Comparison of ENCODE assay signal across 15 cellular contexts in the genomic region with DNA sequence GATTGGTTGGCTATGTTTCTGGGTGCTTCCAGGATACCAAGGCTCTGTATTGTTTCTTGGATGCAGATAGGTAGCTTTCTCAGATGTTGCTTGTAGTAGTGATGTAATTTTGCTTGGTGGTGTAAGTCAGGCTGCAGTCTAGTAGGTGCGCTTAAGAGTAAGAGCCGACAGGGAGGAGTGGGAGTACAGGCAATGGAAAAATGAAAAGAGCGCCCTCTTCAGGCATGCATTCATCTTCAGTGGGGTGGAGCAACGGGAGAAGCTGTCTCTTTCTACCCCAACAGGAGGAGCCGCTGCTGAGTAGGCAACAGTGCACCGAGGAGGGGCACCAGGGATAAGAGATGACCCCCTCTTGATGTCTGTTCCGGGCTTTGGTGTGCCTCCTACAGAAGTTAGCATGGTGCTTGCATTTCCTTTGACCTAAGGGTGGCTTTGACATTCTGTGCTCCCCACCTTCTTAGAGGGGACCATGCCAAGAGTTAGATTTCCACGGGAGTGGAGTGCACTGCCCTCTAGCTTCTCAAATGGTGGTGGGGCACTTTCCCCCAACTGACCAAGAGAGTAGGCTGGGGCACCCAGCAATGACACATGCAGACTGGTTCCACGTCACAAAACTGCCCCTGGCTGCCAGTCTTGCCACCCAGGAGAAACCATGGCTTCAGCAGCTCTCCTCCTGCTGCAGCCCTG. TPM values are rescaled to one million over a fixed set of nuclear protein-coding genes. Genes with fewer than 3 reads are reported as not detected.
A peak's percentile ranks its signal among the peaks of the same experiment; 100 is the strongest.
DNase-seq lines count a peak whose midpoint lies in the region; ATAC-seq and TF ChIP-seq lines count a peak whose summit lies in the region.
"Had no signal": no experiment of that assay in that cellular context is flagged by ENCODE, and none has a peak within 500 bp of the region (broad histone marks: within the 10 kb centered on the region; RNA-seq: fewer than 3 reads in every experiment).

No MANE protein-coding gene starts in this region.

- TF ChIP-seq CTCF in choroid plexus epithelial cell (conservative IDR thresholded peaks at IDR 0.05; ENCODE audit: low read depth, low read length) = peak; percentile 9
- no peak for TF ChIP-seq CTCF in omental fat pad (IDR thresholded peaks at IDR 0.05)
- TF ChIP-seq CTCF in vagina (IDR thresholded peaks at IDR 0.05) = no peak

- H3K27ac Mint-ChIP-seq in stimulated activated naive CD8-positive, alpha-beta T cell treated with anti-CD3 and anti-CD28 coated beads, Interleukin-15, amount 100 ng/mL, for 72 hours = no peak overlapping the region
- H3K27ac Mint-ChIP-seq in activated T-helper 2 cell treated with anti-CD3 and anti-CD28 coated beads, Interferon-gamma antibody, Interleukin-2, Interleukin-4, amounts not matched to agents 10 μg/mL and 5 μg/mL and 100 μg/mL, durations not matched to agents 14 hours and 24 hours and 36 hours = no peak overlapping the region

- H3K27ac ChIP-seq in vagina = no peak overlapping the region
- H3K27ac ChIP-seq: breast epithelium had no signal

- no peak overlapping the region for H3K4me3 Mint-ChIP-seq in stimulated activated naive CD8-positive, alpha-beta T cell treated with anti-CD3 and anti-CD28 coated beads, Interleukin-15, amount 100 ng/mL, for 72 hours
- H3K4me3 Mint-ChIP-seq in activated T-helper 2 cell treated with anti-CD3 and anti-CD28 coated beads, Interferon-gamma antibody, Interleukin-2, Interleukin-4, amounts not matched to agents 10 μg/mL and 5 μg/mL and 100 μg/mL, durations not matched to agents 14 hours and 24 hours and 36 hours (ENCODE audit: low read depth) = no peak overlapping the region

- intact Hi-C loops in activated T-helper 2 cell treated with anti-CD3 and anti-CD28 coated beads, Interferon-gamma antibody, Interleukin-2, Interleukin-4, amounts not matched to agents 10 μg/mL and 5 μg/mL and 100 μg/mL, durations not matched to agents 14 hours and 24 hours and 36 hours (cut with micrococcal nuclease) = no loop called here
- intact Hi-C loops in vagina (cut with DNase I) = no loop called here

- no peaks in the 10 kb centered on the region for H3K36me3 ChIP-seq in vagina
- H3K36me3 ChIP-seq: breast epithelium had no signal

- H3K4me1 ChIP-seq in vagina = no peaks in the 10 kb centered on the region
- H3K4me1 ChIP-seq: breast epithelium had no signal

- H3K27me3 Mint-ChIP-seq in stimulated activated naive CD8-positive, alpha-beta T cell treated with anti-CD3 and anti-CD28 coated beads, Interleukin-15, amount 100 ng/mL, for 72 hours = peaks cover 39% of the 10 kb centered on the region
- peaks cover 27% of the 10 kb centered on the region for H3K27me3 Mint-ChIP-seq in activated T-helper 2 cell treated with anti-CD3 and anti-CD28 coated beads, Interferon-gamma antibody, Interleukin-2, Interleukin-4, amounts not matched to agents 10 μg/mL and 5 μg/mL and 100 μg/mL, durations not matched to agents 14 hours and 24 hours and 36 hours (ENCODE audit: low read depth)

- H3K4me3 ChIP-seq in choroid plexus epithelial cell (ENCODE audit: low read depth, low read length) (no peak overlapping the region), vagina (no peak overlapping the region)
- H3K4me3 ChIP-seq: breast epithelium, mucosa of descending colon, smooth muscle cell had no signal

- peaks cover 11% of the 10 kb centered on the region for H3K36me3 Mint-ChIP-seq in activated T-helper 2 cell treated with anti-CD3 and anti-CD28 coated beads, Interferon-gamma antibody, Interleukin-2, Interleukin-4, amounts not matched to agents 10 μg/mL and 5 μg/mL and 100 μg/mL, durations not matched to agents 14 hours and 24 hours and 36 hours (ENCODE audit: low read depth)

- peaks cover 4 to 7% of the 10 kb centered on the region in 2 donors for H3K9me3 Mint-ChIP-seq in stimulated activated naive CD8-positive, alpha-beta T cell treated with anti-CD3 and anti-CD28 coated beads, Interleukin-15, amount 100 ng/mL, for 72 hours
- peaks cover 10% of the 10 kb centered on the region for H3K9me3 Mint-ChIP-seq in activated T-helper 2 cell treated with anti-CD3 and anti-CD28 coated beads, Interferon-gamma antibody, Interleukin-2, Interleukin-4, amounts not matched to agents 10 μg/mL and 5 μg/mL and 100 μg/mL, durations not matched to agents 14 hours and 24 hours and 36 hours

- ATAC-seq in stimulated activated naive CD8-positive, alpha-beta T cell treated with anti-CD3 and anti-CD28 coated beads, Interleukin-15, Interleukin-2, amounts not matched to agents 100 U/mL and 50 U/mL, for 24 hours = peak; percentile 28
- no peak for ATAC-seq in stimulated activated naive CD8-positive, alpha-beta T cell treated with anti-CD3 and anti-CD28 coated beads, Interleukin-15, amount 100 ng/mL, for 72 hours
- no peak for ATAC-seq in HG03095 (IDR thresholded peaks at IDR 0.05; ENCODE audit: unreplicated experiment)
- ATAC-seq in omental fat pad (ENCODE audit: low FRiP score) = no peak
- ATAC-seq: mucosa of descending colon had no signal

- H3K27me3 ChIP-seq in vagina = no peaks in the 10 kb centered on the region
- H3K27me3 ChIP-seq: breast epithelium had no signal

- H3K4me1 Mint-ChIP-seq in stimulated activated naive CD8-positive, alpha-beta T cell treated with anti-CD3 and anti-CD28 coated beads, Interleukin-15, amount 100 ng/mL, for 72 hours = peaks cover 20% of the 10 kb centered on the region
- H3K4me1 Mint-ChIP-seq in activated T-helper 2 cell treated with anti-CD3 and anti-CD28 coated beads, Interferon-gamma antibody, Interleukin-2, Interleukin-4, amounts not matched to agents 10 μg/mL and 5 μg/mL and 100 μg/mL, durations not matched to agents 14 hours and 24 hours and 36 hours (ENCODE audit: low read depth) = peaks cover 19% of the 10 kb centered on the region

- DNase-seq in stimulated activated naive CD8-positive, alpha-beta T cell treated with anti-CD3 and anti-CD28 coated beads, Interleukin-15, Interleukin-2, amounts not matched to agents 100 U/mL and 50 U/mL, for 24 hours = no peak
- DNase-seq in stimulated activated naive CD8-positive, alpha-beta T cell treated with anti-CD3 and anti-CD28 coated beads, Interleukin-15, amount 100 ng/mL, for 72 hours = no peak
- DNase-seq in NCI-H69 (lab: John Stamatoyannopoulos, UW) (peak; percentile 50), choroid plexus epithelial cell (ENCODE audit: low read depth) (no peak), omental fat pad (ENCODE audit: low spot score) (no peak), vagina (ENCODE audit: extremely low spot score in 2 of 2) (no peak)
- DNase-seq in activated T-helper 2 cell treated with anti-CD3 and anti-CD28 coated beads, Interferon-gamma antibody, Interleukin-2, Interleukin-4, amounts not matched to agents 10 μg/mL and 5 μg/mL and 100 μg/mL, durations not matched to agents 14 hours and 24 hours and 36 hours (ENCODE audit: low spot score) = no peak
- DNase-seq: activated gamma-delta T cell, HCEC 1CT, mucosa of descending colon, NCI-H2029 treated with DMSO at 0.1 percent for 48 hours, Right ventricle myocardium superior had no signal

- no peak for TF ChIP-seq POLR2A in vagina (IDR thresholded peaks at IDR 0.05)

- H3K9me3 ChIP-seq in vagina = no peaks in the 10 kb centered on the region
- H3K9me3 ChIP-seq: breast epithelium, mucosa of descending colon had no signal

RNA-seq across cellular contexts. Expression of gene ZNF783, which starts 56.1 kb away (rescaled TPM):
- total RNA-seq in activated T-helper 2 cell treated with anti-CD3 and anti-CD28 coated beads, Interferon-gamma antibody, Interleukin-2, Interleukin-4, amounts not matched to agents 10 μg/mL and 5 μg/mL and 100 μg/mL, durations not matched to agents 14 hours and 24 hours and 36 hours = 25.0 and 26.8 TPM in 2 replicates
- total RNA-seq in omental fat pad (10 to 100 TPM in 3 of 4 donors, 1 to 10 TPM in 1; 9.7 to 24.6 (median 15.9) TPM), vagina (13.8 TPM)
